10 cellular contexts compared by ENCODE assay signal in genomic region chr17:2062571-2063183, GRCh38. TPM values are rescaled to one million over a fixed set of nuclear protein-coding genes. Genes with fewer than 3 reads are reported as not detected.
DNase-seq lines count a peak whose midpoint lies in the region; ATAC-seq and TF ChIP-seq lines count a peak whose summit lies in the region.
"Had no signal": no experiment of that assay in that cellular context is flagged by ENCODE, and none has a peak within 500 bp of the region (broad histone marks: within the 10 kb centered on the region; RNA-seq: fewer than 3 reads in every experiment).

No MANE protein-coding gene starts in this region.

- H2AK5ac ChIP-seq in IMR-90 (ENCODE audit: low read depth, low read length) = peak overlapping the region; percentile 95

- H3K4me3 ChIP-seq in ACC112 (ENCODE audit: low read depth, low read length) = no peak overlapping the region
- H3K4me3 ChIP-seq in IMR-90 (ENCODE audit: insufficient read depth, low read depth, low read length) = no peak overlapping the region
- H3K4me3 ChIP-seq in endodermal cell (ENCODE audit: low read length) = no peak overlapping the region
- H3K4me3 ChIP-seq in osteoblast (ENCODE audit: insufficient read depth, low read length) = no peak overlapping the region
- H3K4me3 ChIP-seq in CD8-positive, alpha-beta T cell (ENCODE audit: low read depth, low read length) = no peak overlapping the region
- no peak overlapping the region for H3K4me3 ChIP-seq in aorta (ENCODE audit: low read length in 2 of 2)

- peak overlapping the region; percentile 87; the same call in 1 of the 2 replicates for H2BK20ac ChIP-seq in IMR-90 (ENCODE audit: low read depth, low read length)

- peaks cover 52% of the 10 kb centered on the region for H3K4me1 ChIP-seq in ACC112 (ENCODE audit: control insufficient read depth, insufficient read depth, low read length, unreplicated experiment)
- peaks cover 75% of the 10 kb centered on the region for H3K4me1 ChIP-seq in IMR-90 (ENCODE audit: control insufficient read depth, insufficient read depth, low read length)
- H3K4me1 ChIP-seq in endodermal cell (ENCODE audit: control insufficient read depth, insufficient read depth, low read length) = peaks cover 10% of the 10 kb centered on the region
- H3K4me1 ChIP-seq in osteoblast (ENCODE audit: insufficient read depth, low read length) = peaks cover 57% of the 10 kb centered on the region
- peaks cover 15% of the 10 kb centered on the region for H3K4me1 ChIP-seq in CD8-positive, alpha-beta T cell (ENCODE audit: insufficient read depth, low read length)
- no peaks in the 10 kb centered on the region for H3K4me1 ChIP-seq in aorta (ENCODE audit: control insufficient read depth in 1 of 2, insufficient read depth in 2 of 2, low read length in 2 of 2)

- peak overlapping the region; percentile 58 for H3K27ac Mint-ChIP-seq in endodermal cell
- no peak overlapping the region for H3K27ac Mint-ChIP-seq in CD8-positive, alpha-beta T cell

- intact Hi-C loops in IMR-90 (cut with micrococcal nuclease) = no loop called here
- intact Hi-C loops in CD8-positive, alpha-beta T cell (cut with DNase I, micrococcal nuclease) = loop anchor here in 1 of 2 experiments (5.0 kb wide), 1 partner anchor 40 kb away; no protein-coding TSS in a partner anchor
- intact Hi-C loops in aorta (cut with DNase I) = no loop called here

- WGBS in IMR-90 (ENCODE audit: extremely low coverage in 2 of 2, insufficient read length in 1 of 2), 2 experiments = 25% methylated on average over 4 of the region's 11 CpGs; no CpG with 5 or more reads in 1 of the 2 experiments
- 35 to 56% methylated on average over 10 to 11 of the region's 11 CpGs for WGBS in endodermal cell (ENCODE audit: insufficient coverage in 1 of 2, insufficient read length in 1 of 2), 2 experiments
- 47% methylated on average over 10 to 11 of the region's 11 CpGs for WGBS in aorta, 2 donors

- H2BK120ac ChIP-seq in IMR-90 (ENCODE audit: low read depth, low read length) = peak overlapping the region; percentile 99

- ATAC-seq in IMR-90 (ENCODE audit: low read depth) (peak; percentile 7), aorta (ENCODE audit: low FRiP score) (no peak)
- no peak for ATAC-seq in CD8-positive, alpha-beta T cell

- H3K9me3 Mint-ChIP-seq in endodermal cell = peaks cover 3% of the 10 kb centered on the region
- no peaks in the 10 kb centered on the region for H3K9me3 Mint-ChIP-seq in CD8-positive, alpha-beta T cell

- H3K9ac ChIP-seq in IMR-90 (ENCODE audit: low read depth, low read length) = peak overlapping the region; percentile 68
- H3K9ac ChIP-seq in endodermal cell (ENCODE audit: extremely low read depth, low read length, poor library complexity, severe bottlenecking) = no peak overlapping the region

- H3K9me1 ChIP-seq in IMR-90 (ENCODE audit: insufficient read depth, low read length) = peaks cover 37% of the 10 kb centered on the region

- no peak for TF ChIP-seq CTCF in IMR-90 (conservative IDR thresholded peaks at IDR 0.05; ENCODE audit: low read depth, low read length)
- no peak for TF ChIP-seq CTCF in endodermal cell (conservative IDR thresholded peaks at IDR 0.05)
- no peak for TF ChIP-seq CTCF in osteoblast (IDR thresholded peaks at IDR 0.05; ENCODE audit: extremely low read depth, low read depth, low read length)
- TF ChIP-seq CTCF in CD8-positive, alpha-beta T cell (IDR thresholded peaks at IDR 0.05) = no peak

- H4K91ac ChIP-seq in IMR-90 (ENCODE audit: insufficient read depth, low read depth, low read length) = peak overlapping the region; percentile 90

- peak overlapping the region; percentile 95 for H2BK5ac ChIP-seq in IMR-90 (ENCODE audit: low read depth, low read length, poor library complexity, severe bottlenecking)

- peak overlapping the region; percentile 95 for H3K23ac ChIP-seq in IMR-90 (ENCODE audit: low read depth, low read length)

- H3K79me1 ChIP-seq in IMR-90 (ENCODE audit: low read depth in 1 of 2, low read length in 2 of 2) = peaks cover 28 to 88% of the 10 kb centered on the region in 2 experiments

- peak overlapping the region; percentile 90 for H3K4ac ChIP-seq in IMR-90 (ENCODE audit: low read depth, low read length)

- peaks cover 14% of the 10 kb centered on the region for H4K20me1 ChIP-seq in IMR-90 (ENCODE audit: insufficient read depth, low read length)
- no peaks in the 10 kb centered on the region for H4K20me1 ChIP-seq in osteoblast (ENCODE audit: insufficient read depth, low read length)

- H3K14ac ChIP-seq in IMR-90 (replicated peaks; ENCODE audit: low read depth, low read length) = peak overlapping the region; percentile 85

- H3K27me3 ChIP-seq in ACC112 (ENCODE audit: insufficient read depth, low read length) (no peaks in the 10 kb centered on the region), IMR-90 (ENCODE audit: control insufficient read depth, insufficient read depth, low read length) (no peaks in the 10 kb centered on the region), endodermal cell (ENCODE audit: control insufficient read depth, insufficient read depth, low read length, poor library complexity, severe bottlenecking) (peaks cover 38% of the 10 kb centered on the region), osteoblast (ENCODE audit: insufficient read depth, low read length) (no peaks in the 10 kb centered on the region), aorta (ENCODE audit: control insufficient read depth in 1 of 2, insufficient read depth in 2 of 2, low read length in 1 of 2) (no peaks in the 10 kb centered on the region)
- no peaks in the 10 kb centered on the region for H3K27me3 ChIP-seq in CD8-positive, alpha-beta T cell (ENCODE audit: insufficient read depth, low read length)

- peak; percentile 49 for DNase-seq in IMR-90
- peak; percentile 81 for DNase-seq in endodermal cell
- DNase-seq in osteoblast (ENCODE audit: insufficient read length, low spot score, missing footprints) = peak; percentile 91
- no peak for DNase-seq in DMS153 treated with DMSO at 0.1 percent for 48 hours (lab: John Stamatoyannopoulos, UW; ENCODE audit: unreplicated experiment)
- no peak for DNase-seq in CD8-positive, alpha-beta T cell
- no peak for DNase-seq in activated T-cell treated with anti-CD3 and anti-CD28 coated beads, Interleukin-2, amount 50 U/mL, for 48 hours
- no peak for DNase-seq in aorta
- DNase-seq: activated CD4-positive, alpha-beta T cell treated with anti-CD3 and anti-CD28 coated beads for 4 hours; NCI-H446 treated with DMSO at 0.1 percent for 48 hours had no signal

- peak overlapping the region; percentile 94 for H3K18ac ChIP-seq in IMR-90 (ENCODE audit: low read depth, low read length)

- CTCF ChIA-PET in IMR-90 (lab: Yijun Ruan, JAX) = no interaction called here
- CTCF ChIA-PET in CD8-positive, alpha-beta T cell (lab: Charles Lee) = interaction anchor here (3.3 kb wide), 1 partner anchor 182 kb away, joined by 24 read pairs; no protein-coding TSS in a partner anchor

- peaks cover 41% of the 10 kb centered on the region for H3K27me3 Mint-ChIP-seq in endodermal cell (ENCODE audit: insufficient read depth)
- H3K27me3 Mint-ChIP-seq in CD8-positive, alpha-beta T cell (ENCODE audit: low read depth) = peaks cover 23% of the 10 kb centered on the region

- H3K9me3 ChIP-seq in IMR-90 (ENCODE audit: control insufficient read depth, insufficient read depth, low read length) (no peaks in the 10 kb centered on the region), endodermal cell (ENCODE audit: control insufficient read depth, low read length) (no peaks in the 10 kb centered on the region), osteoblast (ENCODE audit: low read depth, low read length) (no peaks in the 10 kb centered on the region), aorta (ENCODE audit: control insufficient read depth, low read length) (no peaks in the 10 kb centered on the region)
- no peaks in the 10 kb centered on the region for H3K9me3 ChIP-seq in CD8-positive, alpha-beta T cell (ENCODE audit: low read length)

- H4K8ac ChIP-seq in IMR-90 (ENCODE audit: low read depth in 2 of 2, low read length in 2 of 2) = peak overlapping the region; percentile 60 to 84

- in situ Hi-C loops in IMR-90 (cut with MboI; ENCODE audit: low sequenced_read_pairs) = loop anchor here (10.0 kb wide), 1 partner anchor 112 kb away; no protein-coding TSS in a partner anchor

- peak overlapping the region; percentile 52; the same call in 1 of the 2 replicates for H3K56ac ChIP-seq in IMR-90 (ENCODE audit: extremely low read depth, insufficient read depth, low read length)

- H3K36me3 Mint-ChIP-seq in endodermal cell (ENCODE audit: low read depth) = peaks cover 50% of the 10 kb centered on the region
- H3K36me3 Mint-ChIP-seq in CD8-positive, alpha-beta T cell = peaks cover 69% of the 10 kb centered on the region

- no TSS peak for BruUV-seq in IMR-90 (replicated peaks; lab: Mats Ljungman, UMichigan)

- H4K5ac ChIP-seq in IMR-90 (ENCODE audit: low read depth, low read length) = peak overlapping the region; percentile 88

- H3K79me2 ChIP-seq in ACC112 (ENCODE audit: control insufficient read depth, insufficient read depth, low read length, unreplicated experiment) (peaks cover 5% of the 10 kb centered on the region), osteoblast (ENCODE audit: insufficient read depth, low read length) (peaks cover 17% of the 10 kb centered on the region)

- TF ChIP-seq POLR2A in IMR-90 (IDR thresholded peaks at IDR 0.05; ENCODE audit: low read depth, low read length) = peak; percentile 41

- dilution Hi-C loops in IMR-90 (cut with HindIII; ENCODE audit: low sequenced_read_pairs, unreplicated experiment) = no loop called here

- H3K4me2 ChIP-seq in IMR-90 (ENCODE audit: low read depth, low read length) = peak overlapping the region; percentile 33
- peak overlapping the region; percentile 2 for H3K4me2 ChIP-seq in osteoblast (ENCODE audit: insufficient read depth, low read length)

- H3K4me3 Mint-ChIP-seq in endodermal cell = no peak overlapping the region
- no peak overlapping the region for H3K4me3 Mint-ChIP-seq in CD8-positive, alpha-beta T cell

- no peak for TF ChIP-seq RAD21 in IMR-90 (IDR thresholded peaks at IDR 0.05; ENCODE audit: low read length)

- H3K36me3 ChIP-seq in ACC112 (ENCODE audit: insufficient read depth, low read length) (peaks cover 4% of the 10 kb centered on the region; the same call in 1 of the 2 replicates), IMR-90 (ENCODE audit: control insufficient read depth, insufficient read depth, low read length) (peaks cover 61% of the 10 kb centered on the region), endodermal cell (ENCODE audit: control insufficient read depth, insufficient read depth, low read length) (peaks cover 72% of the 10 kb centered on the region), osteoblast (ENCODE audit: insufficient read depth, low read length) (peaks cover 55% of the 10 kb centered on the region), aorta (ENCODE audit: control insufficient read depth in 1 of 2, insufficient read depth in 2 of 2, low read length in 1 of 2) (peaks cover 0 to 3% of the 10 kb centered on the region in 2 donors)
- H3K36me3 ChIP-seq in CD8-positive, alpha-beta T cell (ENCODE audit: insufficient read depth, low read length) = peaks cover 27% of the 10 kb centered on the region

- POLR2A ChIA-PET in IMR-90 (lab: Charles Lee; ENCODE audit: unreplicated experiment) = no interaction called here
- POLR2A ChIA-PET in CD8-positive, alpha-beta T cell (lab: Charles Lee) = no interaction called here

- H3K27ac ChIP-seq in ACC112 (ENCODE audit: low read depth, low read length) (peak overlapping the region; percentile 4; the same call in 1 of the 2 replicates), IMR-90 (ENCODE audit: insufficient read depth, low read length) (peak overlapping the region; percentile 85), endodermal cell (ENCODE audit: low read depth, low read length) (no peak overlapping the region), osteoblast (ENCODE audit: low read depth, low read length) (peak overlapping the region; percentile 97), aorta (ENCODE audit: low read depth in 1 of 2, low read length in 2 of 2) (no peak overlapping the region)
- no peak overlapping the region for H3K27ac ChIP-seq in CD8-positive, alpha-beta T cell (ENCODE audit: low read depth, low read length)

- peak overlapping the region; percentile 89 for H2AK9ac ChIP-seq in IMR-90 (replicated peaks; ENCODE audit: low read depth, low read length, poor library complexity)

- peaks cover 29% of the 10 kb centered on the region for H3K4me1 Mint-ChIP-seq in endodermal cell
- peaks cover 22% of the 10 kb centered on the region for H3K4me1 Mint-ChIP-seq in CD8-positive, alpha-beta T cell (ENCODE audit: low read depth)

- peak overlapping the region; percentile 72; the same call in 1 of the 3 replicates for H2BK15ac ChIP-seq in IMR-90 (ENCODE audit: low read depth, low read length)

- H2AFZ ChIP-seq in ACC112 (ENCODE audit: low read length, unreplicated experiment) (no peak overlapping the region), IMR-90 (replicated peaks; ENCODE audit: low read length, poor library complexity) (peak overlapping the region; percentile 70), osteoblast (ENCODE audit: low read length) (no peak overlapping the region)

RNA-seq across cellular contexts. Expression of gene HIC1, which starts 7.8 kb away (rescaled TPM):
- total RNA-seq in IMR-90 (2012; rRNA removed) (10.0 and 10.4 TPM in 2 replicates), endodermal cell (under 1 TPM; 0.13 to 0.57 TPM), osteoblast (18.5 and 19.7 TPM in 2 replicates), aorta (10 to 100 TPM; 27.2 to 69.2 TPM)
- polyA plus RNA-seq in IMR-90 (2012; rRNA removed) (23.0 and 30.9 TPM in 2 replicates), aorta (1 to 10 TPM; 1.1 to 2.1 TPM)
- 17.8 and 60.2 TPM in 2 replicates for polyA plus RNA-seq in IMR-90 (2012; cell fraction: cytosol; rRNA removed)
- 69.0 and 122 TPM in 2 replicates for polyA plus RNA-seq in IMR-90 (2012; cell fraction: nucleus; rRNA removed; ENCODE audit: low replicate concordance)
- polyA plus RNA-seq in endodermal cell (2013, experiment 1 of 2) = 0.64 TPM
- 0.21 TPM for polyA plus RNA-seq in endodermal cell (2013, experiment 2 of 2)
- total RNA-seq in CD8-positive, alpha-beta T cell = 10 to 100 TPM; 12.1 to 13.0 TPM

RNA-seq across cellular contexts. Expression of gene OVCA2, which starts 20.9 kb away (rescaled TPM):
- total RNA-seq in IMR-90 (2012; rRNA removed) (38.7 and 42.2 TPM in 2 replicates), endodermal cell (10 to 100 TPM; 19.8 to 27.5 TPM), osteoblast (59.0 and 61.3 TPM in 2 replicates), aorta (10 to 100 TPM; 14.2 to 19.8 TPM)
- polyA plus RNA-seq in IMR-90 (2012; rRNA removed) (46.9 and 52.6 TPM in 2 replicates), aorta (10 to 100 TPM; 20.3 to 54.0 TPM)
- polyA plus RNA-seq in IMR-90 (2012; cell fraction: cytosol; rRNA removed) = 40.4 and 50.0 TPM in 2 replicates
- 23.2 and 26.2 TPM in 2 replicates for polyA plus RNA-seq in IMR-90 (2012; cell fraction: nucleus; rRNA removed; ENCODE audit: low replicate concordance)
- 24.3 TPM for polyA plus RNA-seq in endodermal cell (2013, experiment 1 of 2)
- polyA plus RNA-seq in endodermal cell (2013, experiment 2 of 2) = 24.8 TPM
- 10 to 100 TPM; 38.7 to 48.2 TPM for total RNA-seq in CD8-positive, alpha-beta T cell

RNA-seq across cellular contexts. Expression of gene DPH1, which starts 32.7 kb away (rescaled TPM):
- 20.6 and 24.4 TPM in 2 replicates for total RNA-seq in IMR-90 (2012; rRNA removed)
- 49.9 and 51.9 TPM in 2 replicates for polyA plus RNA-seq in IMR-90 (2012; rRNA removed)
- polyA plus RNA-seq in IMR-90 (2012; cell fraction: cytosol; rRNA removed) = 31.8 and 38.7 TPM in 2 replicates
- 153 and 299 TPM in 2 replicates for polyA plus RNA-seq in IMR-90 (2012; cell fraction: nucleus; rRNA removed; ENCODE audit: low replicate concordance)
- 10 to 100 TPM; 31.1 to 48.3 TPM for total RNA-seq in endodermal cell
- polyA plus RNA-seq in endodermal cell (2013, experiment 1 of 2) = 34.4 TPM
- polyA plus RNA-seq in endodermal cell (2013, experiment 2 of 2) = 26.5 TPM
- 52.7 and 63.7 TPM in 2 replicates for total RNA-seq in osteoblast
- 100 to 1,000 TPM; 128 to 149 TPM for total RNA-seq in CD8-positive, alpha-beta T cell
- total RNA-seq in aorta = 10 to 100 TPM; 26.1 to 38.8 TPM
- polyA plus RNA-seq in aorta = 10 to 100 TPM in 1 of 2 donors, 1 to 10 TPM in 1; 6.3 to 62.9 TPM

RNA-seq across cellular contexts. Expression of gene RTN4RL1, which starts 37.5 kb away (rescaled TPM):
- under 0.01 TPM in 2 replicates for total RNA-seq in IMR-90 (2012; rRNA removed)
- 0.03 and 0.04 TPM in 2 replicates for polyA plus RNA-seq in IMR-90 (2012; rRNA removed)
- 0.07 TPM in 1 of 2 replicates, not detected in the other for polyA plus RNA-seq in IMR-90 (2012; cell fraction: cytosol; rRNA removed)
- 0.03 TPM in 1 of 2 replicates, not detected in the other for polyA plus RNA-seq in IMR-90 (2012; cell fraction: nucleus; rRNA removed; ENCODE audit: low replicate concordance)
- total RNA-seq in endodermal cell = 10 to 100 TPM; 18.2 to 19.6 TPM
- polyA plus RNA-seq in endodermal cell (2013, experiment 1 of 2) = 5.4 TPM
- 7.7 TPM for polyA plus RNA-seq in endodermal cell (2013, experiment 2 of 2)
- 1.1 and 1.5 TPM in 2 replicates for total RNA-seq in osteoblast
- not detected for total RNA-seq in CD8-positive, alpha-beta T cell
- 1 to 10 TPM; 2.6 to 5.2 TPM for total RNA-seq in aorta
- polyA plus RNA-seq in aorta = 1 to 10 TPM in 1 of 2 donors, under 1 TPM in 1; 0.25 to 1.8 TPM

Comparison
In these comparisons a context has a peak if more than half of its experiments do, and no peak if none do; other contexts are left out.
1. H3K27ac ChIP-seq: peak in ACC112 (single experiment), IMR-90 (single experiment) and osteoblast (single experiment); none in endodermal cell (single experiment), CD8-positive, alpha-beta T cell (single experiment) and aorta (0 of 2).
2. DNase-seq: peak in IMR-90 (single experiment), endodermal cell (single experiment) and osteoblast (single experiment); none in DMS153 treated with DMSO at 0.1 percent for 48 hours (single experiment), CD8-positive, alpha-beta T cell (0 of 7), activated T-cell treated with anti-CD3 and anti-CD28 coated beads, Interleukin-2, amount 50 U/mL, for 48 hours (0 of 2) and aorta (0 of 2).